20 cellular contexts compared by ENCODE assay signal in the genomic region with DNA sequence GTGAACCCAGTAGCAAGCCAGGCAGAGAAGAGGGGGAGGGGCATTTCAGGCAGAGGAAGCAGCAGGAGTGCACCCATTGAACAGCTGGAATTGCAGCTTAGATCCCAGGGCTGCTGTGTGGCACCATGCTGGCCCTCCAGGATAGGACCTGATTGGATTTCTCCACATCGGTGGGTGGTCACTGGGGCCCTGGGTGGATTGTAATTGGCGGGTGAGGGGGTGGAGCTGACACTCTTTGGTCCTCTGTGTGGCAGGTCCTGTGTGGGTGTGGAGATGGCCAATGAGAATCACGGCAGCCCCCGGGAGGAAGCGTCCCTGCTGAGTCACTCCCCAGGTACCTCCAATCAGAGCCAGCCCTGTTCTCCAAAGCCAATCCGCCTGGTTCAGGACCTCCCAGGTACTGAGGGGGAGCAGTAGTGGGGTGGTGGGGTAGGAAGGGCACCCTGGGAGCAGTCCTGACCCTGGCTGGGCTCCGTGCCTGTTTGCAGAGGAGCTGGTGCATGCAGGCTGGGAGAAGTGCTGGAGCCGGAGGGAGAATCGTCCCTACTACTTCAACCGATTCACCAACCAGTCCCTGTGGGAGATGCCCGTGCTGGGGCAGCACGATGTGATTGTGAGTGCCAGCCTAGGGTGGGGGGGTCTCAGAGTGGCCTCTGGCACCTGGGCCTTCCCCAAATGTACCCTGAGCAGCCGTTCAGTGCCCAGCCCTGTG. TPM values are rescaled to one million over a fixed set of nuclear protein-coding genes. Genes with fewer than 3 reads are reported as not detected.
DNase-seq lines count a peak whose midpoint lies in the region; ATAC-seq, FAIRE-seq and TF ChIP-seq lines count a peak whose summit lies in the region.
"Had no signal": no experiment of that assay in that cellular context is flagged by ENCODE, and none has a peak within 500 bp of the region (broad histone marks: within the 10 kb centered on the region; RNA-seq: fewer than 3 reads in every experiment).

No MANE protein-coding gene starts in this region.

- 0 out of 2 replicates have a peak, but pooled peaks have one; percentile 12 for TF ChIP-seq POLR2A in GM12878 (IDR thresholded peaks at IDR 0.05; ENCODE audit: low read depth, low read length)

- TF ChIP-seq CTCF in HFFc6 (IDR thresholded peaks at IDR 0.05) (no peak), GM12878 (IDR thresholded peaks at IDR 0.05 in 2 of 3, conservative IDR thresholded peaks at IDR 0.05 in 1 of 3; ENCODE audit: control insufficient read depth in 2 of 3, extremely low read depth in 1 of 3, insufficient read depth in 1 of 3, low read depth in 3 of 3, low read length in 3 of 3) (no peak), natural killer cell (IDR thresholded peaks at IDR 0.05) (no peak)

- BruUV-seq in GM12878 (replicated peaks; lab: Mats Ljungman, UMichigan), result no TSS peak

- 94% methylated on average over 10 of the region's 13 CpGs for WGBS in GM12878 (ENCODE audit: insufficient coverage, insufficient replicate concordance, low lambda C conversion rate, missing lambda C conversion rate)

- H3K27ac Mint-ChIP-seq in activated CD4-positive, alpha-beta T cell treated with anti-CD3 and anti-CD28 coated beads for 36 hours, result peak overlapping the region; percentile 73
- peak overlapping the region; percentile 75; the same call in 1 of the 2 replicates for H3K27ac Mint-ChIP-seq in HFFc6
- peak overlapping the region; percentile 53 to 84 for H3K27ac Mint-ChIP-seq in natural killer cell

- POLR2A ChIA-PET in activated CD4-positive, alpha-beta T cell treated with anti-CD3 and anti-CD28 coated beads for 36 hours (lab: Charles Lee), result no interaction called here
- POLR2A ChIA-PET in GM12878 (lab: Charles Lee), result interaction anchor here (1.0 kb wide), 1 partner anchor 20 kb away, joined by 3 read pairs; no protein-coding TSS in a partner anchor

- peaks cover 28% of the 10 kb centered on the region for H3K36me3 Mint-ChIP-seq in activated CD4-positive, alpha-beta T cell treated with anti-CD3 and anti-CD28 coated beads for 36 hours (ENCODE audit: low read depth)
- H3K36me3 Mint-ChIP-seq in HFFc6 (ENCODE audit: low read depth) (peaks cover 20% of the 10 kb centered on the region), natural killer cell (peaks cover 9% of the 10 kb centered on the region)

- no peaks in the 10 kb centered on the region for H3K27me3 ChIP-seq in GM12878 (replicated peaks in 1 of 2; ENCODE audit: control insufficient read depth in 2 of 2, insufficient read depth in 2 of 2, low read length in 1 of 2)
- H3K27me3 ChIP-seq: ascending aorta had no signal

- no peak overlapping the region for H3K4me3 Mint-ChIP-seq in activated CD4-positive, alpha-beta T cell treated with anti-CD3 and anti-CD28 coated beads for 36 hours
- H3K4me3 Mint-ChIP-seq in HFFc6 (no peak overlapping the region), natural killer cell (no peak overlapping the region)

- TF ChIP-seq RAD21 in GM12878 (IDR thresholded peaks at IDR 0.05; ENCODE audit: insufficient read depth, low read depth, low read length), result no peak

- peaks cover 26% of the 10 kb centered on the region for H3K4me1 Mint-ChIP-seq in activated CD4-positive, alpha-beta T cell treated with anti-CD3 and anti-CD28 coated beads for 36 hours
- H3K4me1 Mint-ChIP-seq in HFFc6 (ENCODE audit: low read depth), result peaks cover 25% of the 10 kb centered on the region
- H3K4me1 Mint-ChIP-seq in natural killer cell, result peaks cover 29 to 32% of the 10 kb centered on the region in 2 donors

- FAIRE-seq in GM12878 (lab: Jason Lieb, UNC), result no peak
- FAIRE-seq: colon had no signal

- RAD21 ChIA-PET in GM12878 (lab: Charles Lee; ENCODE audit: unreplicated experiment), result no interaction called here

- H3K4me2 ChIP-seq in GM12878 (ENCODE audit: control insufficient read depth, insufficient read depth), result no peak overlapping the region

- no peak overlapping the region for H3K4me3 ChIP-seq in GM12878
- H3K4me3 ChIP-seq: ascending aorta, psoas muscle had no signal

- H4K20me1 ChIP-seq in GM12878 (ENCODE audit: control insufficient read depth, insufficient read depth), result no peaks in the 10 kb centered on the region

- no peak for DNase-seq in activated CD4-positive, alpha-beta T cell treated with anti-CD3 and anti-CD28 coated beads for 36 hours
- DNase-seq in activated CD4-positive, alpha-beta T cell treated with anti-CD3 and anti-CD28 coated beads, Interleukin-2, amount 50 U/mL, for 4 hours, result no peak
- no peak for DNase-seq in HFFc6
- no peak for DNase-seq in GM12878 (ENCODE audit: low read depth, low spot score)
- no peak for DNase-seq in natural killer cell
- DNase-seq in cardiac septum (ENCODE audit: low spot score), result no peak
- no peak for DNase-seq in G401 (ENCODE audit: low spot score)
- DNase-seq: activated T-cell treated with anti-CD3 and anti-CD28 coated beads, Interleukin-2, amount 50 U/mL, for 48 hours; CD8-positive, alpha-beta T cell; EL; left colon; MM.1S; NCI-H2081 treated with DMSO at 0.1 percent for 48 hours; psoas muscle; stimulated activated CD4-positive, alpha-beta T cell treated with anti-CD3 and anti-CD28 coated beads, Interleukin-12 subunit alpha, Interleukin-12 subunit beta, amount 100 ng/mL, for 4 hours had no signal

- no peak overlapping the region for H3K9ac ChIP-seq in GM12878 (ENCODE audit: control insufficient read depth, insufficient read depth, low read length)

- peaks cover 18% of the 10 kb centered on the region for H3K79me2 ChIP-seq in GM12878 (ENCODE audit: control insufficient read depth, insufficient read depth, low read length)

- H2AFZ ChIP-seq in GM12878 (ENCODE audit: control insufficient read depth, low read depth, low read length), result no peak overlapping the region

- H3K27ac ChIP-seq in GM12878 (ENCODE audit: control insufficient read depth, insufficient read depth), result no peak overlapping the region
- H3K27ac ChIP-seq: ascending aorta, psoas muscle had no signal

- H3K27me3 Mint-ChIP-seq in activated CD4-positive, alpha-beta T cell treated with anti-CD3 and anti-CD28 coated beads for 36 hours, result no peaks in the 10 kb centered on the region
- H3K27me3 Mint-ChIP-seq in HFFc6 (ENCODE audit: insufficient read depth), result peaks cover 3% of the 10 kb centered on the region; the same call in 1 of the 2 replicates
- H3K27me3 Mint-ChIP-seq in natural killer cell (ENCODE audit: low read depth in 2 of 2), result no peaks in the 10 kb centered on the region

- no peak for TF ChIP-seq EP300 in GM12878 (IDR thresholded peaks at IDR 0.05; ENCODE audit: borderline replicate concordance in 1 of 2, control insufficient read depth in 1 of 2, low read depth in 2 of 2, low read length in 2 of 2)

- H3K36me3 ChIP-seq in GM12878 (ENCODE audit: control insufficient read depth in 2 of 2, insufficient read depth in 2 of 2, low read length in 1 of 2), result peaks cover 22 to 26% of the 10 kb centered on the region in 2 experiments

- SMC1A ChIA-PET in GM12878 (lab: Charles Lee; ENCODE audit: uncharacterized antibody, unreplicated experiment), result no interaction called here

- no peaks in the 10 kb centered on the region for H3K9me3 ChIP-seq in GM12878 (replicated peaks; ENCODE audit: control insufficient read depth, insufficient read depth, low read length)
- H3K9me3 ChIP-seq: ascending aorta, psoas muscle had no signal

- no peaks in the 10 kb centered on the region for H3K9me3 Mint-ChIP-seq in activated CD4-positive, alpha-beta T cell treated with anti-CD3 and anti-CD28 coated beads for 36 hours (ENCODE audit: low read depth)
- H3K9me3 Mint-ChIP-seq in HFFc6 (no peaks in the 10 kb centered on the region), natural killer cell (no peaks in the 10 kb centered on the region)
- H3K9me3 Mint-ChIP-seq: CD8-positive, alpha-beta T cell had no signal

- no peak for ATAC-seq in activated CD4-positive, alpha-beta T cell treated with anti-CD3 and anti-CD28 coated beads for 36 hours
- ATAC-seq in GM12878 (no peak), natural killer cell (no peak), GM21825 (IDR thresholded peaks at IDR 0.05; ENCODE audit: unreplicated experiment) (no peak)
- ATAC-seq: activated CD4-positive, CD25-positive, alpha-beta regulatory T cell treated with anti-CD3 and anti-CD28 coated beads, Interleukin-2, amount 50 U/mL, for 24 hours; CD8-positive, alpha-beta T cell; left colon; Panc1; psoas muscle had no signal

- intact Hi-C loops in activated CD4-positive, alpha-beta T cell treated with anti-CD3 and anti-CD28 coated beads for 36 hours (cut with DNase I, micrococcal nuclease), result no loop called here
- intact Hi-C loops in GM12878 (cut with micrococcal nuclease; ENCODE audit: unreplicated experiment) (no loop called here), natural killer cell (cut with micrococcal nuclease) (no loop called here), cardiac septum (cut with DNase I) (loop anchor here (5.0 kb wide), 1 partner anchor 33 kb away; a partner anchor contains a TSS)

- CTCF ChIA-PET in activated CD4-positive, alpha-beta T cell treated with anti-CD3 and anti-CD28 coated beads for 36 hours (lab: Charles Lee), result interaction anchor here (2.1 kb wide), 1 partner anchor 30 kb away, joined by 7 read pairs; no protein-coding TSS in a partner anchor
- CTCF ChIA-PET in GM12878 (lab: Yijun Ruan, JAX), result interaction anchor here (1.7 to 6.5 kb wide), 2 partner anchors 24 to 31 kb away, joined by 6 to 79 read pairs; no protein-coding TSS in a partner anchor

- no peaks in the 10 kb centered on the region for H3K4me1 ChIP-seq in GM12878 (ENCODE audit: control insufficient read depth, insufficient read depth, low read length)

- in situ Hi-C loops in GM12878 (cut with MboI) (no loop called here), G401 (cut with HindIII; ENCODE audit: low sequenced_read_pairs) (no loop called here)

RNA-seq across cellular contexts. Expression of a gene that starts 4.4 kb away (rescaled TPM):
- total RNA-seq in activated CD4-positive, alpha-beta T cell treated with anti-CD3 and anti-CD28 coated beads for 36 hours, result 10 to 100 TPM; 24.0 to 27.4 TPM
- total RNA-seq in HFFc6 (2021; fragmentation: NEBNext Ultra II Directional; extraction: Animal tissue kit (Norgen Biotek cat#: 25700)), result 10 to 100 TPM; 14.8 to 23.1 (median 19.5) TPM
- total RNA-seq in GM12878 (2013; cell fraction: nucleolus; rRNA removed), result 23.3 and 27.4 TPM in 2 replicates
- total RNA-seq in GM12878 (2014; rRNA removed), result 13.8 and 14.3 TPM in 2 replicates
- 7.7 and 9.9 TPM in 2 replicates for total RNA-seq in GM12878 (2014; rRNA removed; fragmentation: Illumina TruSeq; extraction: Trizol)
- 29.2 and 29.9 TPM in 2 replicates for total RNA-seq in GM12878 (2021)
- 18.3 TPM for polyA plus RNA-seq in GM12878 (2011; ENCODE audit: low read depth)
- polyA plus RNA-seq in GM12878 (2011; rRNA removed), result 9.6 and 13.3 TPM in 2 replicates
- 23.5 and 24.0 TPM in 2 replicates for polyA plus RNA-seq in GM12878 (2011; cell fraction: cytosol; rRNA removed)
- 53.5 and 55.4 TPM in 2 replicates for polyA plus RNA-seq in GM12878 (2011; cell fraction: nucleus; rRNA removed)
- polyA plus RNA-seq in GM12878 (2012), result 26.9 and 34.4 TPM in 2 replicates
- 13.4 and 23.4 TPM in 2 replicates for polyA plus RNA-seq in GM12878 (2014; fragmentation: Illumina TruSeq; extraction: Trizol)
- 10 to 100 TPM in 1 of 2 experiments, 1 to 10 TPM in 1; 8.4 to 10.1 TPM for polyA plus RNA-seq in GM12878 (2014; fragmentation: Nextera tagmentation; extraction: Ambion mirVana)
- polyA plus RNA-seq in GM12878 (2014; rRNA removed), result 21.4 and 22.5 TPM in 2 replicates
- polyA plus RNA-seq in GM12878 (2016; fragmentation: Nextera tagmentation; extraction: Ambion mirVana), result 10 to 100 TPM; 32.7 to 32.9 TPM
- polyA minus RNA-seq in GM12878 (2011; rRNA and poly(A)+ RNA removed), result 15.1 and 24.4 TPM in 2 replicates
- polyA minus RNA-seq in GM12878 (2011; cell fraction: cytosol; rRNA and poly(A)+ RNA removed), result 9.4 and 9.8 TPM in 2 replicates
- 27.7 and 40.9 TPM in 2 replicates for polyA minus RNA-seq in GM12878 (2011; cell fraction: nucleus; rRNA and poly(A)+ RNA removed)
- 10 to 100 TPM; 72.0 to 85.1 (median 73.3) TPM for total RNA-seq in natural killer cell
- total RNA-seq in cardiac septum, result 30.2 TPM
- total RNA-seq in G401 (2014; rRNA removed; shearing (Covaris generic)), result 11.6 and 17.7 TPM in 2 replicates

RNA-seq across cellular contexts. Expression of a gene that starts 26.9 kb away (rescaled TPM):
- total RNA-seq in activated CD4-positive, alpha-beta T cell treated with anti-CD3 and anti-CD28 coated beads for 36 hours, result 1 to 10 TPM; 5.6 to 7.0 TPM
- total RNA-seq in HFFc6 (2021; fragmentation: NEBNext Ultra II Directional; extraction: Animal tissue kit (Norgen Biotek cat#: 25700)), result 10 to 100 TPM in 5 of 6 experiments, 1 to 10 TPM in 1; 8.3 to 13.6 (median 11.1) TPM
- total RNA-seq in GM12878 (2013; cell fraction: nucleolus; rRNA removed), result 14.6 and 15.7 TPM in 2 replicates
- 9.2 and 10.6 TPM in 2 replicates for total RNA-seq in GM12878 (2014; rRNA removed)
- 4.0 and 4.1 TPM in 2 replicates for total RNA-seq in GM12878 (2014; rRNA removed; fragmentation: Illumina TruSeq; extraction: Trizol)
- 9.7 and 10.8 TPM in 2 replicates for total RNA-seq in GM12878 (2021)
- polyA plus RNA-seq in GM12878 (2011; ENCODE audit: low read depth), result 5.7 TPM
- polyA plus RNA-seq in GM12878 (2011; rRNA removed), result 3.1 and 4.9 TPM in 2 replicates
- polyA plus RNA-seq in GM12878 (2011; cell fraction: cytosol; rRNA removed), result 8.8 and 9.1 TPM in 2 replicates
- polyA plus RNA-seq in GM12878 (2011; cell fraction: nucleus; rRNA removed), result 4.1 and 4.6 TPM in 2 replicates
- polyA plus RNA-seq in GM12878 (2012), result 11.3 and 16.6 TPM in 2 replicates
- polyA plus RNA-seq in GM12878 (2014; fragmentation: Illumina TruSeq; extraction: Trizol), result 2.6 and 6.1 TPM in 2 replicates
- polyA plus RNA-seq in GM12878 (2014; fragmentation: Nextera tagmentation; extraction: Ambion mirVana), result 1 to 10 TPM; 1.6 TPM
- 9.1 and 9.9 TPM in 2 replicates for polyA plus RNA-seq in GM12878 (2014; rRNA removed)
- 10 to 100 TPM; 12.4 to 17.0 TPM for polyA plus RNA-seq in GM12878 (2016; fragmentation: Nextera tagmentation; extraction: Ambion mirVana)
- polyA minus RNA-seq in GM12878 (2011; rRNA and poly(A)+ RNA removed), result 2.6 and 6.4 TPM in 2 replicates
- polyA minus RNA-seq in GM12878 (2011; cell fraction: cytosol; rRNA and poly(A)+ RNA removed), result 0.62 and 0.94 TPM in 2 replicates
- 0.77 and 1.5 TPM in 2 replicates for polyA minus RNA-seq in GM12878 (2011; cell fraction: nucleus; rRNA and poly(A)+ RNA removed)
- 1 to 10 TPM in 2 of 3 donors, under 1 TPM in 1; 0.63 to 3.5 (median 3.2) TPM for total RNA-seq in natural killer cell
- total RNA-seq in cardiac septum, result 37.1 TPM
- 129 and 156 TPM in 2 replicates for total RNA-seq in G401 (2014; rRNA removed; shearing (Covaris generic))
- total RNA-seq: CD8-positive, alpha-beta T cell had no signal

RNA-seq across cellular contexts. Expression of a gene that starts 33.1 kb away (rescaled TPM):
- total RNA-seq in activated CD4-positive, alpha-beta T cell treated with anti-CD3 and anti-CD28 coated beads for 36 hours, result 10 to 100 TPM; 27.4 to 28.9 TPM
- 10 to 100 TPM; 13.1 to 14.6 (median 13.5) TPM for total RNA-seq in HFFc6 (2021; fragmentation: NEBNext Ultra II Directional; extraction: Animal tissue kit (Norgen Biotek cat#: 25700))
- total RNA-seq in GM12878 (2013; cell fraction: nucleolus; rRNA removed), result 110 and 127 TPM in 2 replicates
- 19.9 and 24.2 TPM in 2 replicates for total RNA-seq in GM12878 (2014; rRNA removed)
- total RNA-seq in GM12878 (2014; rRNA removed; fragmentation: Illumina TruSeq; extraction: Trizol), result 10.5 and 12.3 TPM in 2 replicates
- 25.0 and 30.1 TPM in 2 replicates for total RNA-seq in GM12878 (2021)
- 6.9 TPM for polyA plus RNA-seq in GM12878 (2011; ENCODE audit: low read depth)
- polyA plus RNA-seq in GM12878 (2011; rRNA removed), result 5.0 and 11.4 TPM in 2 replicates
- 13.1 and 18.1 TPM in 2 replicates for polyA plus RNA-seq in GM12878 (2011; cell fraction: cytosol; rRNA removed)
- polyA plus RNA-seq in GM12878 (2011; cell fraction: nucleus; rRNA removed), result 80.6 and 103 TPM in 2 replicates
- polyA plus RNA-seq in GM12878 (2012), result 13.7 and 15.3 TPM in 2 replicates
- 3.4 and 12.5 TPM in 2 replicates for polyA plus RNA-seq in GM12878 (2014; fragmentation: Illumina TruSeq; extraction: Trizol)
- polyA plus RNA-seq in GM12878 (2014; fragmentation: Nextera tagmentation; extraction: Ambion mirVana), result 1 to 10 TPM in 1 of 2 experiments, under 1 TPM in 1; 0.74 to 1.2 TPM
- 24.8 and 27.2 TPM in 2 replicates for polyA plus RNA-seq in GM12878 (2014; rRNA removed)
- polyA plus RNA-seq in GM12878 (2016; fragmentation: Nextera tagmentation; extraction: Ambion mirVana), result 10 to 100 TPM; 16.5 to 19.5 TPM
- polyA minus RNA-seq in GM12878 (2011; rRNA and poly(A)+ RNA removed), result 28.2 and 32.4 TPM in 2 replicates
- 6.3 and 9.9 TPM in 2 replicates for polyA minus RNA-seq in GM12878 (2011; cell fraction: cytosol; rRNA and poly(A)+ RNA removed)
- 45.3 and 81.1 TPM in 2 replicates for polyA minus RNA-seq in GM12878 (2011; cell fraction: nucleus; rRNA and poly(A)+ RNA removed)
- 100 to 1,000 TPM; 101 to 119 (median 102) TPM for total RNA-seq in natural killer cell
- 8.5 TPM for total RNA-seq in cardiac septum
- total RNA-seq in G401 (2014; rRNA removed; shearing (Covaris generic)), result 7.2 and 11.1 TPM in 2 replicates

RNA-seq across cellular contexts. Expression of a gene that starts 47.7 kb away (rescaled TPM):
- total RNA-seq in activated CD4-positive, alpha-beta T cell treated with anti-CD3 and anti-CD28 coated beads for 36 hours, result 10 to 100 TPM; 36.4 to 45.6 TPM
- 100 to 1,000 TPM; 133 to 176 (median 155) TPM for total RNA-seq in HFFc6 (2021; fragmentation: NEBNext Ultra II Directional; extraction: Animal tissue kit (Norgen Biotek cat#: 25700))
- 84.3 and 84.6 TPM in 2 replicates for total RNA-seq in GM12878 (2013; cell fraction: nucleolus; rRNA removed)
- total RNA-seq in GM12878 (2014; rRNA removed), result 21.6 and 29.1 TPM in 2 replicates
- total RNA-seq in GM12878 (2014; rRNA removed; fragmentation: Illumina TruSeq; extraction: Trizol), result 19.5 and 21.7 TPM in 2 replicates
- total RNA-seq in GM12878 (2021), result 41.5 and 42.1 TPM in 2 replicates
- polyA plus RNA-seq in GM12878 (2011; ENCODE audit: low read depth), result 20.7 TPM
- polyA plus RNA-seq in GM12878 (2011; rRNA removed), result 16.3 and 30.3 TPM in 2 replicates
- 50.5 and 59.5 TPM in 2 replicates for polyA plus RNA-seq in GM12878 (2011; cell fraction: cytosol; rRNA removed)
- polyA plus RNA-seq in GM12878 (2011; cell fraction: nucleus; rRNA removed), result 150 and 165 TPM in 2 replicates
- 37.9 and 40.3 TPM in 2 replicates for polyA plus RNA-seq in GM12878 (2012)
- polyA plus RNA-seq in GM12878 (2014; fragmentation: Illumina TruSeq; extraction: Trizol), result 37.9 and 47.1 TPM in 2 replicates
- polyA plus RNA-seq in GM12878 (2014; fragmentation: Nextera tagmentation; extraction: Ambion mirVana), result 1 to 10 TPM; 7.1 to 8.6 TPM
- 42.2 and 44.1 TPM in 2 replicates for polyA plus RNA-seq in GM12878 (2014; rRNA removed)
- polyA plus RNA-seq in GM12878 (2016; fragmentation: Nextera tagmentation; extraction: Ambion mirVana), result 10 to 100 TPM; 61.0 to 67.0 TPM
- polyA minus RNA-seq in GM12878 (2011; rRNA and poly(A)+ RNA removed), result 50.5 and 51.0 TPM in 2 replicates
- polyA minus RNA-seq in GM12878 (2011; cell fraction: cytosol; rRNA and poly(A)+ RNA removed), result 19.1 and 22.4 TPM in 2 replicates
- 56.5 and 84.8 TPM in 2 replicates for polyA minus RNA-seq in GM12878 (2011; cell fraction: nucleus; rRNA and poly(A)+ RNA removed)
- total RNA-seq in natural killer cell, result 100 to 1,000 TPM in 1 of 3 donors, 10 to 100 TPM in 2; 72.8 to 108 (median 86.8) TPM
- total RNA-seq in cardiac septum, result 111 TPM
- total RNA-seq in G401 (2014; rRNA removed; shearing (Covaris generic)), result 20.7 and 28.9 TPM in 2 replicates

RNA-seq across cellular contexts. Expression of a gene that starts 47.9 kb away (rescaled TPM):
- 1 to 10 TPM; 1.2 to 1.9 TPM for total RNA-seq in activated CD4-positive, alpha-beta T cell treated with anti-CD3 and anti-CD28 coated beads for 36 hours
- 1 to 10 TPM; 1.5 to 2.3 (median 1.9) TPM for total RNA-seq in HFFc6 (2021; fragmentation: NEBNext Ultra II Directional; extraction: Animal tissue kit (Norgen Biotek cat#: 25700))
- total RNA-seq in GM12878 (2013; cell fraction: nucleolus; rRNA removed), result 9.5 and 9.7 TPM in 2 replicates
- total RNA-seq in GM12878 (2014; rRNA removed) (5.8 and 7.0 TPM in 2 replicates), GM12878 (2014; rRNA removed; fragmentation: Illumina TruSeq; extraction: Trizol) (1.2 TPM in 2 replicates), GM12878 (2021) (4.7 and 5.7 TPM in 2 replicates), natural killer cell (1 to 10 TPM in 2 of 3 donors, under 1 TPM in 1; 0.89 to 1.4 (median 1.4) TPM), cardiac septum (7.6 TPM)
- 0.46 TPM for polyA plus RNA-seq in GM12878 (2011; ENCODE audit: low read depth)
- polyA plus RNA-seq in GM12878 (2011; rRNA removed) (0.42 and 0.53 TPM in 2 replicates), GM12878 (2014; fragmentation: Illumina TruSeq; extraction: Trizol) (1.0 TPM in 1 of 2 replicates, not detected in the other), GM12878 (2014; fragmentation: Nextera tagmentation; extraction: Ambion mirVana) (1 to 10 TPM in 1 of 2 experiments, under 1 TPM in 1; 0.97 to 1.8 TPM), GM12878 (2014; rRNA removed) (6.5 and 6.9 TPM in 2 replicates), GM12878 (2016; fragmentation: Nextera tagmentation; extraction: Ambion mirVana) (1 to 10 TPM; 3.7 to 4.1 TPM)
- 1.3 and 2.1 TPM in 2 replicates for polyA plus RNA-seq in GM12878 (2011; cell fraction: cytosol; rRNA removed)
- 2.0 and 2.8 TPM in 2 replicates for polyA plus RNA-seq in GM12878 (2011; cell fraction: nucleus; rRNA removed)
- polyA plus RNA-seq in GM12878 (2012), result 2.4 and 3.4 TPM in 2 replicates
- 0.22 and 2.3 TPM in 2 replicates for polyA minus RNA-seq in GM12878 (2011; rRNA and poly(A)+ RNA removed)
- 1.1 and 1.9 TPM in 2 replicates for polyA minus RNA-seq in GM12878 (2011; cell fraction: cytosol; rRNA and poly(A)+ RNA removed)
- polyA minus RNA-seq in GM12878 (2011; cell fraction: nucleus; rRNA and poly(A)+ RNA removed), result 2.4 and 5.9 TPM in 2 replicates
- 6.6 and 7.0 TPM in 2 replicates for total RNA-seq in G401 (2014; rRNA removed; shearing (Covaris generic))
